Comparison of ENCODE assay signal across 1 cellular context in the genomic region with DNA sequence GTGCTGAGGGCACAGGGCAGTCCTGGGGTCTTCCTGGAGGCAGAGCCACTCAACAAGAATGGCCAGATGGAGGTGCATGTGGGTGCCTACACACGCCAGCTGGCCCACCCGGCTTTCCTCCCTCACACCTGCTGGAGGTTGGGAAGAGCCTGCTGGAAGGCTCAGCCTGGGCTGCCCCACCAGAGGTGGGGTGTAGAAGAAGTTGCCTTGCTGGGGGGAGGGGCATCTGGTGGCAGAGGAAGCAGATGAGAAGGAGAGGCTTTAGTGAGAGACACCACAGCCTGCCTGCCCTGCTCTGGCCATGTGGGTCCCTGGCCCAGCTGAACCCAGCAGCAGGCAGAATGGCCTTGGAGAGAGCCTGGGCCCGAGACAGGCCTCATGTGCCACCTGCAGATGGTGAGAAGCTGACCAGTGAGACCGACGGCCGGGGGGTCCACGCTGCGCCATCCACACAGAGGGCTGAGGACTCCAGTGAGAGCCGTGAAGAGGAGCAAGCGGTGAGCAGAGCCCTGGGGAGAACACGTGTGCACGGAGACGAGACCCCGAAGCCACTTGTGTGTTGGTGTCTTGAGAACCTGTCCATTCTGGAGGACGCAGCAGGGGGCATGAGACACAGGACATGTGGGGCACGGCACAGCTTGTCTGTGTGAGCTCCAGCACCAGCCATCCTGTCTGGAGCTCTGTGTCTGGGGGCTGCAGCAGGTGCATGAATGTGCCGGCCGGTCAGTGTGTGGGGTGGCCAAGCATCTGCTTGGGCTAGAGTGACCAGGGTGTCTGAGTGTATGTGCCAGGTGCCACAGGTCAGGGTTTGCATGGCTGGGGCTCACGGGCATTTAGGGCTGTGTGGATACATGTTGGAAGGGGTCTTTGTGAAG.
TF ChIP-seq lines count a peak whose summit lies in the region.

No MANE protein-coding gene starts in this region.

TF ChIP-seq in SK-N-SH, 30 proteins besides CTCF, POLR2A, EP300 and RAD21:
- TF ChIP-seq RCOR1 (IDR thresholded peaks at IDR 0.05; ENCODE audit: low read length), result no peak
- no peak for TF ChIP-seq MEF2A (IDR thresholded peaks at IDR 0.05; ENCODE audit: borderline replicate concordance, low read depth)
- TF ChIP-seq GABPA (IDR thresholded peaks at IDR 0.05; ENCODE audit: low read depth), result no peak
- TF ChIP-seq, protein P1, sequence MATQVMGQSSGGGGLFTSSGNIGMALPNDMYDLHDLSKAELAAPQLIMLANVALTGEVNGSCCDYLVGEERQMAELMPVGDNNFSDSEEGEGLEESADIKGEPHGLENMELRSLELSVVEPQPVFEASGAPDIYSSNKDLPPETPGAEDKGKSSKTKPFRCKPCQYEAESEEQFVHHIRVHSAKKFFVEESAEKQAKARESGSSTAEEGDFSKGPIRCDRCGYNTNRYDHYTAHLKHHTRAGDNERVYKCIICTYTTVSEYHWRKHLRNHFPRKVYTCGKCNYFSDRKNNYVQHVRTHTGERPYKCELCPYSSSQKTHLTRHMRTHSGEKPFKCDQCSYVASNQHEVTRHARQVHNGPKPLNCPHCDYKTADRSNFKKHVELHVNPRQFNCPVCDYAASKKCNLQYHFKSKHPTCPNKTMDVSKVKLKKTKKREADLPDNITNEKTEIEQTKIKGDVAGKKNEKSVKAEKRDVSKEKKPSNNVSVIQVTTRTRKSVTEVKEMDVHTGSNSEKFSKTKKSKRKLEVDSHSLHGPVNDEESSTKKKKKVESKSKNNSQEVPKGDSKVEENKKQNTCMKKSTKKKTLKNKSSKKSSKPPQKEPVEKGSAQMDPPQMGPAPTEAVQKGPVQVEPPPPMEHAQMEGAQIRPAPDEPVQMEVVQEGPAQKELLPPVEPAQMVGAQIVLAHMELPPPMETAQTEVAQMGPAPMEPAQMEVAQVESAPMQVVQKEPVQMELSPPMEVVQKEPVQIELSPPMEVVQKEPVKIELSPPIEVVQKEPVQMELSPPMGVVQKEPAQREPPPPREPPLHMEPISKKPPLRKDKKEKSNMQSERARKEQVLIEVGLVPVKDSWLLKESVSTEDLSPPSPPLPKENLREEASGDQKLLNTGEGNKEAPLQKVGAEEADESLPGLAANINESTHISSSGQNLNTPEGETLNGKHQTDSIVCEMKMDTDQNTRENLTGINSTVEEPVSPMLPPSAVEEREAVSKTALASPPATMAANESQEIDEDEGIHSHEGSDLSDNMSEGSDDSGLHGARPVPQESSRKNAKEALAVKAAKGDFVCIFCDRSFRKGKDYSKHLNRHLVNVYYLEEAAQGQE (IDR thresholded peaks at IDR 0.05; ENCODE audit: low read depth, low read length), result no peak
- TF ChIP-seq, protein P2, sequence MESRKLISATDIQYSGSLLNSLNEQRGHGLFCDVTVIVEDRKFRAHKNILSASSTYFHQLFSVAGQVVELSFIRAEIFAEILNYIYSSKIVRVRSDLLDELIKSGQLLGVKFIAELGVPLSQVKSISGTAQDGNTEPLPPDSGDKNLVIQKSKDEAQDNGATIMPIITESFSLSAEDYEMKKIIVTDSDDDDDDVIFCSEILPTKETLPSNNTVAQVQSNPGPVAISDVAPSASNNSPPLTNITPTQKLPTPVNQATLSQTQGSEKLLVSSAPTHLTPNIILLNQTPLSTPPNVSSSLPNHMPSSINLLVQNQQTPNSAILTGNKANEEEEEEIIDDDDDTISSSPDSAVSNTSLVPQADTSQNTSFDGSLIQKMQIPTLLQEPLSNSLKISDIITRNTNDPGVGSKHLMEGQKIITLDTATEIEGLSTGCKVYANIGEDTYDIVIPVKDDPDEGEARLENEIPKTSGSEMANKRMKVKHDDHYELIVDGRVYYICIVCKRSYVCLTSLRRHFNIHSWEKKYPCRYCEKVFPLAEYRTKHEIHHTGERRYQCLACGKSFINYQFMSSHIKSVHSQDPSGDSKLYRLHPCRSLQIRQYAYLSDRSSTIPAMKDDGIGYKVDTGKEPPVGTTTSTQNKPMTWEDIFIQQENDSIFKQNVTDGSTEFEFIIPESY (IDR thresholded peaks at IDR 0.05; ENCODE audit: borderline replicate concordance, low read depth), result no peak
- no peak for TF ChIP-seq ELF1 (IDR thresholded peaks at IDR 0.05)
- TF ChIP-seq, protein P3, sequence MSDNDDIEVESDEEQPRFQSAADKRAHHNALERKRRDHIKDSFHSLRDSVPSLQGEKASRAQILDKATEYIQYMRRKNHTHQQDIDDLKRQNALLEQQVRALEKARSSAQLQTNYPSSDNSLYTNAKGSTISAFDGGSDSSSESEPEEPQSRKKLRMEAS (IDR thresholded peaks at IDR 0.05; ENCODE audit: low read depth), result no peak
- TF ChIP-seq SIN3A (IDR thresholded peaks at IDR 0.05; ENCODE audit: borderline replicate concordance, low read depth, low read length), result no peak
- TF ChIP-seq, protein P4, sequence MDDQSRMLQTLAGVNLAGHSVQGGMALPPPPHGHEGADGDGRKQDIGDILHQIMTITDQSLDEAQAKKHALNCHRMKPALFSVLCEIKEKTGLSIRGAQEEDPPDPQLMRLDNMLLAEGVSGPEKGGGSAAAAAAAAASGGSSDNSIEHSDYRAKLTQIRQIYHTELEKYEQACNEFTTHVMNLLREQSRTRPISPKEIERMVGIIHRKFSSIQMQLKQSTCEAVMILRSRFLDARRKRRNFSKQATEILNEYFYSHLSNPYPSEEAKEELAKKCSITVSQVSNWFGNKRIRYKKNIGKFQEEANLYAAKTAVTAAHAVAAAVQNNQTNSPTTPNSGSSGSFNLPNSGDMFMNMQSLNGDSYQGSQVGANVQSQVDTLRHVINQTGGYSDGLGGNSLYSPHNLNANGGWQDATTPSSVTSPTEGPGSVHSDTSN (IDR thresholded peaks at IDR 0.05), result no peak
- TF ChIP-seq, protein P5, sequence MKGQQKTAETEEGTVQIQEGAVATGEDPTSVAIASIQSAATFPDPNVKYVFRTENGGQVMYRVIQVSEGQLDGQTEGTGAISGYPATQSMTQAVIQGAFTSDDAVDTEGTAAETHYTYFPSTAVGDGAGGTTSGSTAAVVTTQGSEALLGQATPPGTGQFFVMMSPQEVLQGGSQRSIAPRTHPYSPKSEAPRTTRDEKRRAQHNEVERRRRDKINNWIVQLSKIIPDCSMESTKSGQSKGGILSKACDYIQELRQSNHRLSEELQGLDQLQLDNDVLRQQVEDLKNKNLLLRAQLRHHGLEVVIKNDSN (IDR thresholded peaks at IDR 0.05; ENCODE audit: borderline replicate concordance, low read depth), result no peak
- TF ChIP-seq CHD2 (IDR thresholded peaks at IDR 0.05; ENCODE audit: low read length, partially characterized antibody), result no peak
- no peak for TF ChIP-seq YY1 (IDR thresholded peaks at IDR 0.05; ENCODE audit: low read depth)
- no peak for TF ChIP-seq FOSL2 (IDR thresholded peaks at IDR 0.05; ENCODE audit: borderline replicate concordance, low read depth)
- TF ChIP-seq, protein P6, sequence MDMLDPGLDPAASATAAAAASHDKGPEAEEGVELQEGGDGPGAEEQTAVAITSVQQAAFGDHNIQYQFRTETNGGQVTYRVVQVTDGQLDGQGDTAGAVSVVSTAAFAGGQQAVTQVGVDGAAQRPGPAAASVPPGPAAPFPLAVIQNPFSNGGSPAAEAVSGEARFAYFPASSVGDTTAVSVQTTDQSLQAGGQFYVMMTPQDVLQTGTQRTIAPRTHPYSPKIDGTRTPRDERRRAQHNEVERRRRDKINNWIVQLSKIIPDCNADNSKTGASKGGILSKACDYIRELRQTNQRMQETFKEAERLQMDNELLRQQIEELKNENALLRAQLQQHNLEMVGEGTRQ (IDR thresholded peaks at IDR 0.05; ENCODE audit: borderline replicate concordance, low read depth, low read length), result no peak
- TF ChIP-seq, protein P7, sequence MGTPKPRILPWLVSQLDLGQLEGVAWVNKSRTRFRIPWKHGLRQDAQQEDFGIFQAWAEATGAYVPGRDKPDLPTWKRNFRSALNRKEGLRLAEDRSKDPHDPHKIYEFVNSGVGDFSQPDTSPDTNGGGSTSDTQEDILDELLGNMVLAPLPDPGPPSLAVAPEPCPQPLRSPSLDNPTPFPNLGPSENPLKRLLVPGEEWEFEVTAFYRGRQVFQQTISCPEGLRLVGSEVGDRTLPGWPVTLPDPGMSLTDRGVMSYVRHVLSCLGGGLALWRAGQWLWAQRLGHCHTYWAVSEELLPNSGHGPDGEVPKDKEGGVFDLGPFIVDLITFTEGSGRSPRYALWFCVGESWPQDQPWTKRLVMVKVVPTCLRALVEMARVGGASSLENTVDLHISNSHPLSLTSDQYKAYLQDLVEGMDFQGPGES (IDR thresholded peaks at IDR 0.05; ENCODE audit: low read depth, low read length), result no peak
- TF ChIP-seq POLR2AphosphoS5 (IDR thresholded peaks at IDR 0.05; ENCODE audit: low read depth, low read length), result no peak
